ENCODE assay signal across 24 cellular contexts in genomic region chrX:98405376-98405775, GRCh38.
A peak's percentile ranks its signal among the peaks of the same experiment; 100 is the strongest.
DNase-seq lines count a peak whose midpoint lies in the region; ATAC-seq, FAIRE-seq and TF ChIP-seq lines count a peak whose summit lies in the region.
"Had no signal": no experiment of that assay in that cellular context is flagged by ENCODE, and none has a peak within 500 bp of the region (broad histone marks: within the 10 kb centered on the region; RNA-seq: fewer than 3 reads in every experiment).

No MANE protein-coding gene starts in this region.

- no TSS peak for BruUV-seq in endothelial cell of umbilical vein (replicated peaks; lab: Mats Ljungman, UMichigan)

- no peaks in the 10 kb centered on the region for H3K4me1 ChIP-seq in A549
- no peaks in the 10 kb centered on the region for H3K4me1 ChIP-seq in endothelial cell of umbilical vein (ENCODE audit: control insufficient read depth, extremely low read depth, insufficient read depth, low read length)
- no peaks in the 10 kb centered on the region for H3K4me1 ChIP-seq in psoas muscle
- no peaks in the 10 kb centered on the region for H3K4me1 ChIP-seq in mesenchymal stem cell (ENCODE audit: control insufficient read depth, insufficient read depth, low read depth, low read length)
- H3K4me1 ChIP-seq: BE2C, upper lobe of left lung had no signal

- H3K4me3 Mint-ChIP-seq in HFFc6 = no peak overlapping the region
- H3K4me3 Mint-ChIP-seq: activated CD8-positive, alpha-beta memory T cell treated with anti-CD3 and anti-CD28 coated beads, Interleukin-2, amount 10 ng/mL, durations not matched to agents 7 days and 5 days; memory B cell had no signal

- H3K27ac ChIP-seq in A549 (no peak overlapping the region), endothelial cell of umbilical vein (ENCODE audit: insufficient read depth, low read depth, low read length) (no peak overlapping the region), psoas muscle (no peak overlapping the region), mesenchymal stem cell (ENCODE audit: low read length, poor library complexity, severe bottlenecking) (no peak overlapping the region)
- H3K27ac ChIP-seq: SK-N-MC, upper lobe of left lung, VCaP had no signal

- H2AK5ac ChIP-seq in mesenchymal stem cell (ENCODE audit: low read length, severe bottlenecking) = no peak overlapping the region

- no peak overlapping the region for H3K4me3 ChIP-seq in A549
- H3K4me3 ChIP-seq in endothelial cell of umbilical vein (replicated peaks in 1 of 3; ENCODE audit: insufficient read depth in 1 of 3, low read depth in 1 of 3, low read length in 3 of 3) = no peak overlapping the region
- H3K4me3 ChIP-seq in psoas muscle = no peak overlapping the region
- no peak overlapping the region for H3K4me3 ChIP-seq in mesenchymal stem cell (ENCODE audit: insufficient read depth in 1 of 2, low read depth in 1 of 2, low read length in 2 of 2)
- H3K4me3 ChIP-seq: SK-N-MC, upper lobe of left lung had no signal

- no peak overlapping the region for H3K23ac ChIP-seq in mesenchymal stem cell (ENCODE audit: low read length in 2 of 2)

- H3K9me3 Mint-ChIP-seq in HFFc6 = no peaks in the 10 kb centered on the region
- H3K9me3 Mint-ChIP-seq: memory B cell had no signal

- CTCF ChIA-PET in A549 (lab: Yijun Ruan, JAX) (no interaction called here), endothelial cell of umbilical vein (lab: Charles Lee) (no interaction called here)

- POLR2A ChIA-PET in A549 (lab: Yijun Ruan, JAX) = no interaction called here
- POLR2A ChIA-PET in endothelial cell of umbilical vein (lab: Charles Lee) = no interaction called here

- no peak overlapping the region for H4K8ac ChIP-seq in mesenchymal stem cell (ENCODE audit: low read length)

- H3K18ac ChIP-seq in mesenchymal stem cell (ENCODE audit: low read depth in 1 of 2, low read length in 2 of 2) = no peak overlapping the region

- no peaks in the 10 kb centered on the region for H4K20me1 ChIP-seq in endothelial cell of umbilical vein (replicated peaks; ENCODE audit: control insufficient read depth, extremely low read depth, insufficient read depth, low read length)

- ATAC-seq in A549 (no peak), psoas muscle (no peak)
- ATAC-seq: activated CD8-positive, alpha-beta memory T cell treated with anti-CD3 and anti-CD28 coated beads, Interleukin-2, amount 10 ng/mL, durations not matched to agents 7 days and 5 days; Panc1 had no signal

- H2AFZ ChIP-seq in endothelial cell of umbilical vein (ENCODE audit: low read depth, low read length) (no peak overlapping the region), mesenchymal stem cell (ENCODE audit: low read depth, low read length) (no peak overlapping the region)

- H2BK120ac ChIP-seq in mesenchymal stem cell (ENCODE audit: low read depth, low read length) = no peak overlapping the region

- H3K36me3 Mint-ChIP-seq in HFFc6 (ENCODE audit: low read depth) = no peaks in the 10 kb centered on the region
- H3K36me3 Mint-ChIP-seq: activated CD8-positive, alpha-beta memory T cell treated with anti-CD3 and anti-CD28 coated beads, Interleukin-2, amount 10 ng/mL, durations not matched to agents 7 days and 5 days; memory B cell had no signal

- H3K4me2 ChIP-seq in A549 (no peak overlapping the region), endothelial cell of umbilical vein (ENCODE audit: insufficient read depth, low read length) (no peak overlapping the region), mesenchymal stem cell (ENCODE audit: low read length, poor library complexity, severe bottlenecking) (no peak overlapping the region)

- FAIRE-seq in A549 (lab: Jason Lieb, UNC) = peak; percentile 56
- FAIRE-seq in endothelial cell of umbilical vein (lab: Jason Lieb, UNC) = peak; percentile 12
- FAIRE-seq: GM12891 had no signal

- H3K4ac ChIP-seq in mesenchymal stem cell (ENCODE audit: low read depth in 1 of 2, low read length in 2 of 2) = no peak overlapping the region

- no peaks in the 10 kb centered on the region for H3K27me3 Mint-ChIP-seq in HFFc6 (ENCODE audit: insufficient read depth)
- H3K27me3 Mint-ChIP-seq: activated CD8-positive, alpha-beta memory T cell treated with anti-CD3 and anti-CD28 coated beads, Interleukin-2, amount 10 ng/mL, durations not matched to agents 7 days and 5 days; memory B cell had no signal

- no peak for TF ChIP-seq EP300 in A549 (IDR thresholded peaks at IDR 0.05)

- dilution Hi-C loops in endothelial cell of umbilical vein (cut with MboI; ENCODE audit: extremely low pct_ligation_motif_present, low sequenced_read_pairs) = no loop called here

- TF ChIP-seq CTCF in A549 (IDR thresholded peaks at IDR 0.05) (no peak), HFFc6 (IDR thresholded peaks at IDR 0.05) (no peak), endothelial cell of umbilical vein (IDR thresholded peaks at IDR 0.05; ENCODE audit: extremely low read depth in 1 of 2, insufficient read depth in 1 of 2, low read depth in 1 of 2, low read length in 2 of 2) (no peak), psoas muscle (IDR thresholded peaks at IDR 0.05) (no peak)

- H3K9ac ChIP-seq in endothelial cell of umbilical vein (replicated peaks; ENCODE audit: extremely low read depth, insufficient read depth, low read length) = no peak overlapping the region
- no peak overlapping the region for H3K9ac ChIP-seq in mesenchymal stem cell (ENCODE audit: low read length)

- H3K79me2 ChIP-seq in endothelial cell of umbilical vein (ENCODE audit: control insufficient read depth, insufficient read depth, low read length) = no peaks in the 10 kb centered on the region

- no peak overlapping the region for H2BK5ac ChIP-seq in mesenchymal stem cell (ENCODE audit: low read depth, low read length, poor library complexity, severe bottlenecking)

- H3K14ac ChIP-seq in mesenchymal stem cell (ENCODE audit: low read length in 2 of 2) = no peak overlapping the region

- H3K79me1 ChIP-seq in mesenchymal stem cell (replicated peaks; ENCODE audit: low read length, poor library complexity, severe bottlenecking) = no peaks in the 10 kb centered on the region

- H3K9me3 ChIP-seq in A549 (no peaks in the 10 kb centered on the region), endothelial cell of umbilical vein (replicated peaks; ENCODE audit: control insufficient read depth, insufficient read depth, low read length) (no peaks in the 10 kb centered on the region), psoas muscle (no peaks in the 10 kb centered on the region), mesenchymal stem cell (ENCODE audit: control insufficient read depth, low read length) (peaks cover 3% of the 10 kb centered on the region)
- H3K9me3 ChIP-seq: BE2C, upper lobe of left lung had no signal

- H3K27ac Mint-ChIP-seq in HFFc6 = no peak overlapping the region
- H3K27ac Mint-ChIP-seq: activated CD8-positive, alpha-beta memory T cell treated with anti-CD3 and anti-CD28 coated beads, Interleukin-2, amount 10 ng/mL, durations not matched to agents 7 days and 5 days; memory B cell had no signal

- TF ChIP-seq POLR2A in A549 (IDR thresholded peaks at IDR 0.05; ENCODE audit: low read length) = no peak
- TF ChIP-seq POLR2A in endothelial cell of umbilical vein (IDR thresholded peaks at IDR 0.05; ENCODE audit: low read depth, low read length) = no peak

- 0% methylated on average over 1 of the region's 1 CpG for WGBS in A549 (ENCODE audit: missing lambda C conversion rate)
- WGBS in psoas muscle, 3 donors = 32 to 69% (median 42%) methylated on average over 1 of the region's 1 CpG
- 100% methylated on average over 1 of the region's 1 CpG for WGBS in mesenchymal stem cell

- H4K91ac ChIP-seq in mesenchymal stem cell (ENCODE audit: low read length) = no peak overlapping the region

- H3K4me1 Mint-ChIP-seq in HFFc6 (ENCODE audit: low read depth) = peaks cover 9% of the 10 kb centered on the region
- H3K4me1 Mint-ChIP-seq: activated CD8-positive, alpha-beta memory T cell treated with anti-CD3 and anti-CD28 coated beads, Interleukin-2, amount 10 ng/mL, durations not matched to agents 7 days and 5 days; memory B cell had no signal

- H3K27me3 ChIP-seq in endothelial cell of umbilical vein (ENCODE audit: control insufficient read depth in 2 of 2, insufficient read depth in 2 of 2, low read length in 2 of 2) = no peaks in the 10 kb centered on the region
- no peaks in the 10 kb centered on the region for H3K27me3 ChIP-seq in psoas muscle (ENCODE audit: insufficient read depth in 3 of 3, low read length in 2 of 3)
- H3K27me3 ChIP-seq in mesenchymal stem cell (ENCODE audit: control insufficient read depth in 1 of 2, insufficient read depth in 1 of 2, low read length in 2 of 2) = no peaks in the 10 kb centered on the region
- H3K27me3 ChIP-seq: BE2C, upper lobe of left lung had no signal

- H3K36me3 ChIP-seq in endothelial cell of umbilical vein (ENCODE audit: control insufficient read depth in 2 of 2, extremely low read depth in 1 of 2, insufficient read depth in 2 of 2, low read length in 2 of 2) = no peaks in the 10 kb centered on the region
- H3K36me3 ChIP-seq in psoas muscle (ENCODE audit: insufficient read depth in 1 of 2, low read depth in 1 of 2) = no peaks in the 10 kb centered on the region
- no peaks in the 10 kb centered on the region for H3K36me3 ChIP-seq in mesenchymal stem cell (ENCODE audit: control insufficient read depth in 1 of 2, insufficient read depth in 2 of 2, low read depth in 1 of 2, low read length in 2 of 2)
- H3K36me3 ChIP-seq: BE2C, upper lobe of left lung had no signal

- no peak overlapping the region for H2BK15ac ChIP-seq in mesenchymal stem cell (ENCODE audit: low read depth, poor library complexity, severe bottlenecking)

- DNase-seq in A549 (ENCODE audit: low read depth in 1 of 2, low spot score in 1 of 2) (no peak), HFFc6 (peak; percentile 7), OCI-M1 (lab: John Stamatoyannopoulos, UW) (peak; percentile 1), endothelial cell of umbilical vein (ENCODE audit: low read depth, low spot score) (no peak), psoas muscle (no peak), HK-2 (ENCODE audit: unreplicated experiment) (no peak), mesenchymal stem cell (no peak), SW480 (ENCODE audit: low spot score) (no peak)
- DNase-seq: activated CD4-positive, alpha-beta T cell treated with anti-CD3 and anti-CD28 coated beads for 48 hours; activated CD8-positive, alpha-beta memory T cell treated with anti-CD3 and anti-CD28 coated beads, Interleukin-2, amount 10 ng/mL, durations not matched to agents 7 days and 5 days; activated naive CD4-positive, alpha-beta T cell treated with anti-CD3 and anti-CD28 coated beads, Interleukin-2, amount 50 U/mL, for 16 hours; BE2C; central memory CD4-positive, alpha-beta T cell; HCEC 1CT; head of caudate nucleus; kidney glomerular epithelial cell; NCI-H1092 treated with DMSO at 0.1 percent for 48 hours; substantia nigra; upper lobe of left lung had no signal

- H2BK12ac ChIP-seq in mesenchymal stem cell (ENCODE audit: low read length in 2 of 2) = no peak overlapping the region

- intact Hi-C loops in endothelial cell of umbilical vein (cut with micrococcal nuclease) = no loop called here
- intact Hi-C loops in psoas muscle (cut with DNase I) = no loop called here

- H3K9me1 ChIP-seq in endothelial cell of umbilical vein (replicated peaks; ENCODE audit: control insufficient read depth, extremely low read depth, insufficient read depth, low read length) = no peaks in the 10 kb centered on the region

- TF ChIP-seq RAD21 in A549 (conservative IDR thresholded peaks at IDR 0.05 in 1 of 2, IDR thresholded peaks at IDR 0.05 in 1 of 2) = no peak

TF ChIP-seq in A549, 52 proteins besides CTCF, POLR2A, EP300 and RAD21 (continues in another document):
- no peak for TF ChIP-seq HEYL (CRISPR knock-in tag; IDR thresholded peaks at IDR 0.05)

Comparison
In these comparisons a context has a peak if more than half of its experiments do, and no peak if none do; other contexts are left out.
1. DNase-seq: peak in HFFc6 (single experiment) and OCI-M1 (single experiment); none in A549 (0 of 2), endothelial cell of umbilical vein (single experiment), psoas muscle (0 of 2), HK-2 (single experiment), mesenchymal stem cell (single experiment) and SW480 (single experiment).